ENCODE assay signal across 19 cellular contexts in the genomic region with DNA sequence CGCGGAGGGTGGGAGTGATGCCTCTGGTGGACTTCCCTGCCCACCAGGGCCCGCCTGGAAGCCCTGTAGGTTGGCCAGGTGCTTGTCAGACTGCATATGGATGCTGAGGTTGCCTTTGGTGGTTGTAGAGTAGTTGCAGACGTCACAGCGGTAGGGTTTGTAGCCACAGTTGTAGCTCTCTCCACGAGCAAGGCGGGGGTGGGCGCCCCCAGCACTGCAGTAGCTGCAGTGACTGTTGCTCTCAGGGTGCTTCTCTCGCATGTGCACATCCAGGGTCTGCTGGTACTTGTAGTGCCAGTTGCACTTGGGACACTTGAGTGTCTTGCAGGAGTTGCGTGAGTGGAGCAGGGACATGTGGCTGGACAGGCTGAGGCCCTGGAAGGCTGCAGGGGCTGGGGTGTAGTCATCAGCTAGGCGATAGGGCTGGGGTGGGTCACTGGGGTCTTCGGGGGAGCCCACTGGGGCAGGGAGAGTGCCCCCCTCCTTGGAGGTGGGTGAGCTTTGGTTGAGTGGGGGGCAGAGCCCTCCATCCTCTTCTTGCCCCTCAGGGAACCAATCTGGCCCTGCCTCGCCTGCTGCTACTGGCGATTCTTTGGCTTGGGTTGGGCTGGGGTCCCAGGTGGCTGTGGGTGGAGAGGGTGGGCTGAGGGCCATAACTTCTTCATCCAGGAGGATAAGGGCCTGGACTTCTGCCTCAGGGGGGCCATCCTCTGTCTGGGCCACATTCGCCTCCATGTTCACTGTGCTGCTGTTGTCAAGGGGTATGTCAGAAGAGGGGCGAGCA. TPM values are rescaled to one million over a fixed set of nuclear protein-coding genes. Genes with fewer than 3 reads are reported as not detected.
DNase-seq lines count a peak whose midpoint lies in the region; TF ChIP-seq lines count a peak whose summit lies in the region.
"Had no signal": no experiment of that assay in that cellular context is flagged by ENCODE, and none has a peak within 500 bp of the region (broad histone marks: within the 10 kb centered on the region; RNA-seq: fewer than 3 reads in every experiment).

No MANE protein-coding gene starts in this region.

- H4K8ac ChIP-seq in H9 (replicated peaks; ENCODE audit: insufficient read length, low read depth, low read length), result no peak overlapping the region

- H4K20me1 ChIP-seq in H9 (ENCODE audit: control insufficient read depth, insufficient read depth, insufficient read length), result no peaks in the 10 kb centered on the region
- H4K20me1 ChIP-seq: BLaER1 had no signal

- H3K4me3 Mint-ChIP-seq in H9 (no peak overlapping the region), brain (no peak overlapping the region)
- H3K4me3 Mint-ChIP-seq: CD14-positive monocyte; CD8-positive, alpha-beta T cell; IgD-negative memory B cell had no signal

- H2BK12ac ChIP-seq in H9 (ENCODE audit: insufficient read length, low read depth, low read length), result no peak overlapping the region

- H3T11ph ChIP-seq in H9 (ENCODE audit: low read length), result no peak overlapping the region

- H2BK15ac ChIP-seq in H9 (ENCODE audit: low read depth, low read length), result no peak overlapping the region

- H3K27me3 ChIP-seq in H9 (ENCODE audit: insufficient read depth, low read length), result no peaks in the 10 kb centered on the region
- H3K27me3 ChIP-seq: BLaER1 had no signal

- H3K27ac ChIP-seq in H9 (ENCODE audit: insufficient read length, low read depth, low read length), result no peak overlapping the region

- no peak overlapping the region for H2BK120ac ChIP-seq in H9 (ENCODE audit: low read depth, low read length, poor library complexity, severe bottlenecking)

- no peak overlapping the region for H3K18ac ChIP-seq in H9 (ENCODE audit: insufficient read length, low read depth, low read length)

- H3K4me2 ChIP-seq in H9 (ENCODE audit: insufficient read depth, insufficient read length, low read length), result no peak overlapping the region
- H3K4me2 ChIP-seq: BLaER1 had no signal

- H3K79me1 ChIP-seq in H9 (ENCODE audit: insufficient read depth, low read depth, low read length, poor library complexity, severe bottlenecking), result no peaks in the 10 kb centered on the region

- H2AK5ac ChIP-seq in H9 (ENCODE audit: insufficient read length, low read length), result no peak overlapping the region

- no peaks in the 10 kb centered on the region for H3K9me3 ChIP-seq in H9 (ENCODE audit: control insufficient read depth, low read depth, low read length)
- H3K9me3 ChIP-seq: BLaER1 had no signal

- TF ChIP-seq CTCF in H9 (conservative IDR thresholded peaks at IDR 0.05), result no peak
- no peak for TF ChIP-seq CTCF in brain (conservative IDR thresholded peaks at IDR 0.05)

- H3K27me3 Mint-ChIP-seq in H9 (ENCODE audit: low read depth) (no peaks in the 10 kb centered on the region), brain (peaks cover 3% of the 10 kb centered on the region)
- H3K27me3 Mint-ChIP-seq: IgD-negative memory B cell had no signal

- H3K23ac ChIP-seq in H9 (ENCODE audit: insufficient read length, low read depth, low read length), result no peak overlapping the region

- no peaks in the 10 kb centered on the region; a peak in 1 of 5 replicates for H3K9me3 Mint-ChIP-seq in H9
- no peaks in the 10 kb centered on the region for H3K9me3 Mint-ChIP-seq in brain
- H3K9me3 Mint-ChIP-seq: CD8-positive, alpha-beta T cell; IgD-negative memory B cell had no signal

- no peak overlapping the region for H3K4ac ChIP-seq in H9 (ENCODE audit: low read depth, low read length)

- H3K4me1 Mint-ChIP-seq in H9, result peaks cover 34 to 35% of the 10 kb centered on the region in 2 experiments
- peaks cover 36% of the 10 kb centered on the region for H3K4me1 Mint-ChIP-seq in brain

- intact Hi-C loops in posterior vena cava (cut with DNase I), result no loop called here

- no peak overlapping the region for H3K9ac ChIP-seq in H9 (ENCODE audit: extremely low read depth, insufficient read length, low read length)
- H3K9ac ChIP-seq: BLaER1 had no signal

- H3K4me1 ChIP-seq in H9 (ENCODE audit: insufficient read depth, low read length), result peaks cover 7% of the 10 kb centered on the region; the same call in 1 of the 2 replicates

- no peak overlapping the region for H2BK20ac ChIP-seq in H9 (ENCODE audit: low read depth, low read length, poor library complexity, severe bottlenecking)

- H3K27ac Mint-ChIP-seq in H9 (peak overlapping the region in 2 of 3 experiments; percentile 41 to 52; a peak in 2 of 7 replicates), brain (peak overlapping the region in 3 of 5 experiments; percentile 38 to 88 (median 72))
- H3K27ac Mint-ChIP-seq: CD8-positive, alpha-beta T cell; IgD-negative memory B cell had no signal

- H2BK5ac ChIP-seq in H9 (ENCODE audit: insufficient read length, low read length), result no peak overlapping the region

- H4K5ac ChIP-seq in H9 (ENCODE audit: insufficient read length, low read depth, low read length), result no peak overlapping the region

- WGBS in H9 (ENCODE audit: extremely low coverage, insufficient read length, low lambda C conversion rate), result no CpG with 5 or more reads among the region's 16 CpGs

- peaks cover 34 to 48% (median 47%) of the 10 kb centered on the region in 3 experiments; a peak in 6 of 7 replicates for H3K36me3 Mint-ChIP-seq in H9 (ENCODE audit: insufficient read depth in 1 of 3, low read depth in 3 of 3)
- peaks cover 34% of the 10 kb centered on the region for H3K36me3 Mint-ChIP-seq in brain
- H3K36me3 Mint-ChIP-seq: CD14-positive monocyte; CD8-positive, alpha-beta T cell had no signal

- H2AFZ ChIP-seq in H9 (ENCODE audit: low read length), result no peak overlapping the region

- DNase-seq in H9 (no peak), posterior vena cava (ENCODE audit: low spot score) (peak; percentile 59), EL (no peak)
- no peak for DNase-seq in effector CD4-positive, alpha-beta T cell
- DNase-seq: 8988T; Calu3; CD8-positive, alpha-beta T cell; DMS79 treated with DMSO at 0.1 percent for 48 hours; HCEC 1CT; KG1 had no signal

- no peaks in the 10 kb centered on the region for H3K79me2 ChIP-seq in H9 (ENCODE audit: insufficient read depth, low read length)

- H3K56ac ChIP-seq in H9 (ENCODE audit: insufficient read length, low read depth, low read length), result no peak overlapping the region

- H3K23me2 ChIP-seq in H9 (ENCODE audit: insufficient read length, low read depth, low read length, poor library complexity, severe bottlenecking), result peaks cover 13% of the 10 kb centered on the region

- no peak overlapping the region for H3K14ac ChIP-seq in H9 (ENCODE audit: insufficient read depth, low read length)

- no peak overlapping the region for H4K91ac ChIP-seq in H9 (ENCODE audit: insufficient read length, low read depth, low read length)

RNA-seq across cellular contexts. Expression of a gene that starts 17.7 kb away (rescaled TPM):
- total RNA-seq in H9 (2021), result 19.2 and 19.4 TPM in 2 replicates
- polyA plus RNA-seq in brain (ENCODE audit: insufficient read depth, low read depth, low replicate concordance), result 6.5 TPM
- 1 to 10 TPM; 2.3 to 2.4 TPM for total RNA-seq in posterior vena cava

RNA-seq across cellular contexts. Expression of a gene that starts 22.2 kb away (rescaled TPM):
- 13.4 and 15.6 TPM in 2 replicates for total RNA-seq in H9 (2021)
- polyA plus RNA-seq in brain (ENCODE audit: insufficient read depth, low read depth, low replicate concordance), result 48.6 TPM
- total RNA-seq in posterior vena cava, result 10 to 100 TPM; 11.6 to 19.6 TPM

RNA-seq across cellular contexts. Expression of a gene that starts 33.7 kb away (rescaled TPM):
- 107 and 121 TPM in 2 replicates for total RNA-seq in H9 (2021)
- polyA plus RNA-seq in brain (ENCODE audit: insufficient read depth, low read depth, low replicate concordance), result 28.9 TPM
- 10 to 100 TPM; 31.5 to 36.5 TPM for total RNA-seq in posterior vena cava

RNA-seq across cellular contexts. Expression of a gene that starts 44.7 kb away (rescaled TPM):
- 6.7 and 6.8 TPM in 2 replicates for total RNA-seq in H9 (2021)
- 39.2 TPM for polyA plus RNA-seq in brain (ENCODE audit: insufficient read depth, low read depth, low replicate concordance)
- 1 to 10 TPM; 4.3 to 5.6 TPM for total RNA-seq in posterior vena cava
- total RNA-seq: A673; Calu3; CD8-positive, alpha-beta T cell; G401; H4; HT-29 had no signal
- polyA plus RNA-seq: AG04450 had no signal
